Comparison of ENCODE assay signal across 28 cellular contexts in the genomic region with DNA sequence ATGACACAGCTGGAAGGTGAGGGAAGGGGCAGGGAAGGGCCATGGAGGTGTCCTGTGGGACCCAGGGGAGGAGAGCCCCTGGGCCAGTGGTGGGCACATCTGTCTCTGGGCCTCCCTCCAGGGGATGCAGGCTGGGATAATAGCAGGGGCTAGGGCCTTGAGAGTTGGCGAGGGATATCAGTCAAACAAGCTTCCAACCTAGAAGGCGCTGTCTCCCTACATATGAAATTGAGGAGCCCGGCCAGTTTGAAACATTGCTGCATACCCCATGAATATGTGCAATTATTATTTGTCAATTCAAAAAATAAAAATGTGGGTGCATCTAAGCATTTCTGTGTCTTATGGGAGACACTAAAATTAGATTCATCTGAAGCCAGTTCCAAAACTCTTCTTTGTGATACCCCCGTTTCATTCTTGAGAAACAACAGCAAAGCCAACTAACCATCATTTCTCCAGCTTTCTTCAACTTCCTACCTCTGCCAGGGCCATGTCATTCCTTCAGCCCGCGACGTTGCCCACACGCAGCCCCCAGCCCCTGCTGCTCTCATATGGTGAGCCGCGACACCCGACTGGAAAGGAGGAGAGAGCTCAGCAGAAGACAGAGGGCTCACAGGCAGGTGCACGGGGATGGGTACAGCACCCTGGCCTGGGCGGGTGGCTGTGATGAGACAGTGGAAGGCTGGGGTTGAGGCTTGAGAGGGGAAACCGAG.
"Had no signal": no experiment of that assay in that cellular context is flagged by ENCODE, and none has a peak within 500 bp of the region (broad histone marks: within the 10 kb centered on the region; RNA-seq: fewer than 3 reads in every experiment).

No MANE protein-coding gene starts in this region.

- H3K27ac Mint-ChIP-seq: immature natural killer cell; nephron; progenitor cell of endocrine pancreas; stimulated activated naive B cell treated with anti-CD40 and anti-IgM and Interleukin-4, amounts not matched to agents 10 μg/mL and 1 μg/mL and 100 μg/mL, for 72 hours had no signal

- FAIRE-seq: islet of Langerhans, kidney had no signal

- H3K4me3 Mint-ChIP-seq: immature natural killer cell; nephron; neural crest cell; stimulated activated naive B cell treated with anti-CD40 and anti-IgM and Interleukin-4, amounts not matched to agents 10 μg/mL and 1 μg/mL and 100 μg/mL, for 72 hours had no signal

- H3K27me3 Mint-ChIP-seq: stimulated activated naive B cell treated with anti-CD40 and anti-IgM and Interleukin-4, amounts not matched to agents 10 μg/mL and 1 μg/mL and 100 μg/mL, for 72 hours had no signal

- ATAC-seq: left colon; left lung; lower lobe of right lung; naive thymus-derived CD8-positive, alpha-beta T cell; sciatic nerve; stimulated activated naive B cell treated with anti-CD40 and anti-IgM and Interleukin-4, amounts not matched to agents 10 μg/mL and 1 μg/mL and 100 μg/mL, for 72 hours had no signal

- H3K4me1 Mint-ChIP-seq: immature natural killer cell; naive thymus-derived CD8-positive, alpha-beta T cell; nephron; stimulated activated naive B cell treated with anti-CD40 and anti-IgM and Interleukin-4, amounts not matched to agents 10 μg/mL and 1 μg/mL and 100 μg/mL, for 72 hours had no signal

- DNase-seq: hypothalamus; immature natural killer cell; kidney; left colon; lower lobe of right lung; mammary epithelial cell; mesenchymal stem cell; naive thymus-derived CD8-positive, alpha-beta T cell; ovary; right cardiac atrium; stimulated activated CD4-positive, alpha-beta T cell treated with anti-CD3 and anti-CD28 coated beads, Interleukin-12 subunit alpha, Interleukin-12 subunit beta, amount 100 ng/mL, for 4 hours; stimulated activated CD4-positive, alpha-beta T cell treated with anti-CD3 and anti-CD28 coated beads, Interleukin-15, amount 100 ng/mL, for 24 hours; stimulated activated CD4-positive, alpha-beta T cell treated with anti-CD3 and anti-CD28 coated beads, Interleukin-2, amount 100 ng/mL, for 24 hours; stimulated activated CD4-positive, alpha-beta T cell treated with anti-CD3 and anti-CD28 coated beads, Interleukin-4, amount 100 ng/mL, for 1 hour; stimulated activated naive B cell treated with anti-CD40 and anti-IgM and Interleukin-4, amounts not matched to agents 10 μg/mL and 1 μg/mL and 100 μg/mL, for 72 hours; stimulated activated naive CD8-positive, alpha-beta T cell treated with anti-CD3 and anti-CD28 coated beads, Interleukin-15, Interleukin-2, amounts not matched to agents 100 U/mL and 50 U/mL, for 24 hours; stomach; testis; thyroid gland; transverse colon; uterus had no signal

- H3K27me3 ChIP-seq: ovary, stomach, testis, thyroid gland, transverse colon, uterus had no signal

- H3K4me3 ChIP-seq: left lung, lower lobe of right lung, ovary, skin epidermis, stomach, testis, thyroid gland, transverse colon, uterus had no signal

- H3K36me3 ChIP-seq: left lung, lower lobe of right lung, ovary, stomach, thyroid gland, transverse colon, uterus had no signal

- H3K27ac ChIP-seq: left lung, lower lobe of right lung, ovary, skin epidermis, stomach, testis, thyroid gland, transverse colon, uterus had no signal

- H3K9me3 ChIP-seq: left lung, lower lobe of right lung, ovary, testis, thyroid gland, transverse colon, uterus had no signal

- H3K4me1 ChIP-seq: left lung, lower lobe of right lung, stomach, testis, thyroid gland, transverse colon, uterus had no signal

- H3K9me3 Mint-ChIP-seq: naive thymus-derived CD8-positive, alpha-beta T cell; nephron; neural crest cell; stimulated activated naive B cell treated with anti-CD40 and anti-IgM and Interleukin-4, amounts not matched to agents 10 μg/mL and 1 μg/mL and 100 μg/mL, for 72 hours had no signal

- H3K36me3 Mint-ChIP-seq: immature natural killer cell; naive thymus-derived CD8-positive, alpha-beta T cell; stimulated activated naive B cell treated with anti-CD40 and anti-IgM and Interleukin-4, amounts not matched to agents 10 μg/mL and 1 μg/mL and 100 μg/mL, for 72 hours had no signal
